In the genomic region with DNA sequence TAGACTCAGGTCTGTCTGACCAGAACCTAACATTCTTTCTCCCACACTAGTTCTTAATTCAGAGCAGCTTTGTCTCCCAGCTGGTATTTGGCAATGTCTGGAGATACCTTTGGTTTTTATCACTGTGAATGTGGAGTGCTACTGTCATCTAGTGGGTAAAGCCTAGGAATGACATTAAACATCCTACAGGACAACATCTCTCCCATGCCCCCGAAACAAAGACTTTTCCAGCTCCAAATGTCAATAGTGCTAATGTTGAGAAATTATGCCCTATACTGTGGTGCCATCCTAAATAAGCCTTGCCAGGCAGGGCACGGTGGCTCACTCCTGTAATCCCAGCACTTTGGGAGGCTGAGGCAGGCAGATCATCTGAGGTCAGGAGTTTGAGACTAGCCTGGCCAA, we compare ENCODE assay signal across 1 cellular context.
TF ChIP-seq lines count a peak whose summit lies in the region.

No MANE protein-coding gene starts in this region.

TF ChIP-seq in HCT116, 20 proteins besides CTCF, POLR2A, EP300 and RAD21 (continued from another document):
- TF ChIP-seq, protein P1, sequence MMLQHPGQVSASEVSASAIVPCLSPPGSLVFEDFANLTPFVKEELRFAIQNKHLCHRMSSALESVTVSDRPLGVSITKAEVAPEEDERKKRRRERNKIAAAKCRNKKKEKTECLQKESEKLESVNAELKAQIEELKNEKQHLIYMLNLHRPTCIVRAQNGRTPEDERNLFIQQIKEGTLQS (IDR thresholded peaks at IDR 0.05): no peak
- no peak for TF ChIP-seq ZNF274 (IDR thresholded peaks at IDR 0.05; ENCODE audit: low read depth, low read length)
- TF ChIP-seq JUND (IDR thresholded peaks at IDR 0.05): no peak
- TF ChIP-seq, protein P2, sequence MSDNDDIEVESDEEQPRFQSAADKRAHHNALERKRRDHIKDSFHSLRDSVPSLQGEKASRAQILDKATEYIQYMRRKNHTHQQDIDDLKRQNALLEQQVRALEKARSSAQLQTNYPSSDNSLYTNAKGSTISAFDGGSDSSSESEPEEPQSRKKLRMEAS (IDR thresholded peaks at IDR 0.05): no peak
- no peak for TF ChIP-seq EZH2 (IDR thresholded peaks at IDR 0.05)
- TF ChIP-seq SRF (IDR thresholded peaks at IDR 0.05; ENCODE audit: low read depth): no peak
- TF ChIP-seq FOSL1 (IDR thresholded peaks at IDR 0.05; ENCODE audit: low read depth): no peak
- TF ChIP-seq ZFX (IDR thresholded peaks at IDR 0.05): no peak
- TF ChIP-seq, protein P3, sequence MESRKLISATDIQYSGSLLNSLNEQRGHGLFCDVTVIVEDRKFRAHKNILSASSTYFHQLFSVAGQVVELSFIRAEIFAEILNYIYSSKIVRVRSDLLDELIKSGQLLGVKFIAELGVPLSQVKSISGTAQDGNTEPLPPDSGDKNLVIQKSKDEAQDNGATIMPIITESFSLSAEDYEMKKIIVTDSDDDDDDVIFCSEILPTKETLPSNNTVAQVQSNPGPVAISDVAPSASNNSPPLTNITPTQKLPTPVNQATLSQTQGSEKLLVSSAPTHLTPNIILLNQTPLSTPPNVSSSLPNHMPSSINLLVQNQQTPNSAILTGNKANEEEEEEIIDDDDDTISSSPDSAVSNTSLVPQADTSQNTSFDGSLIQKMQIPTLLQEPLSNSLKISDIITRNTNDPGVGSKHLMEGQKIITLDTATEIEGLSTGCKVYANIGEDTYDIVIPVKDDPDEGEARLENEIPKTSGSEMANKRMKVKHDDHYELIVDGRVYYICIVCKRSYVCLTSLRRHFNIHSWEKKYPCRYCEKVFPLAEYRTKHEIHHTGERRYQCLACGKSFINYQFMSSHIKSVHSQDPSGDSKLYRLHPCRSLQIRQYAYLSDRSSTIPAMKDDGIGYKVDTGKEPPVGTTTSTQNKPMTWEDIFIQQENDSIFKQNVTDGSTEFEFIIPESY (IDR thresholded peaks at IDR 0.05; ENCODE audit: extremely low read depth, insufficient replicate concordance, low read length): no peak
- no peak for TF ChIP-seq CEBPB (IDR thresholded peaks at IDR 0.05; ENCODE audit: low read depth)
- no peak for TF ChIP-seq POLR2AphosphoS5 (IDR thresholded peaks at IDR 0.05; ENCODE audit: low read depth, low read length)
- no peak for TF ChIP-seq SIN3A (IDR thresholded peaks at IDR 0.05; ENCODE audit: low read depth)
- no peak for TF ChIP-seq EZH2phosphoT487 (IDR thresholded peaks at IDR 0.05; ENCODE audit: borderline replicate concordance)
